Comparison of ENCODE assay signal across 2 cellular contexts in the genomic region with DNA sequence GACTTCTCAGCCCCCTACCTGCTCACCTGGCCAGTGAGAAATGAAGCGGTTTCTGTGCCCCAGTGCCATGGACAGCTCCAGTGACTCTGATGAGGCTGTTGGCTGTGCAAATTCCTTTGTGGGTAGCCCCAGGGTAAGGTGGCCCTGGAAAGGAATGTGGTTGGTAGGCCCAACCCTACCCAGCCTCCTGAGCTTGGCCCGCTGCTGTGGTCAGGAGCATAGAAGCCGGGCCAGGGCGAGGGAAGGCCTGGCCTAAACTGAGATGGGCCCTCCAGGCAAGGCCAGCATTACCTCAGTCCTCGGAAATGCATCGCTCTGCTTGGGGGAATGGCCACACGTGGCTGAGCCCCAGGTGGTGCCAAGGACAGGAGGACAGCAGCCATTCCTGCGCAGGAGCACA.
TF ChIP-seq lines count a peak whose summit lies in the region.

No MANE protein-coding gene starts in this region.

TF ChIP-seq in SK-N-SH, 30 proteins besides CTCF, POLR2A, EP300 and RAD21 (continued from another document):
- peak; percentile 63; the same call in 1 of the 2 replicates for TF ChIP-seq REST (IDR thresholded peaks at IDR 0.05; ENCODE audit: low read depth, low read length)

TF ChIP-seq in SK-N-SH treated with all-trans-retinoic acid at 6 μM for 48 hours, 23 proteins besides CTCF, POLR2A, EP300 and RAD21 (continued from another document):
- TF ChIP-seq, protein P1, sequence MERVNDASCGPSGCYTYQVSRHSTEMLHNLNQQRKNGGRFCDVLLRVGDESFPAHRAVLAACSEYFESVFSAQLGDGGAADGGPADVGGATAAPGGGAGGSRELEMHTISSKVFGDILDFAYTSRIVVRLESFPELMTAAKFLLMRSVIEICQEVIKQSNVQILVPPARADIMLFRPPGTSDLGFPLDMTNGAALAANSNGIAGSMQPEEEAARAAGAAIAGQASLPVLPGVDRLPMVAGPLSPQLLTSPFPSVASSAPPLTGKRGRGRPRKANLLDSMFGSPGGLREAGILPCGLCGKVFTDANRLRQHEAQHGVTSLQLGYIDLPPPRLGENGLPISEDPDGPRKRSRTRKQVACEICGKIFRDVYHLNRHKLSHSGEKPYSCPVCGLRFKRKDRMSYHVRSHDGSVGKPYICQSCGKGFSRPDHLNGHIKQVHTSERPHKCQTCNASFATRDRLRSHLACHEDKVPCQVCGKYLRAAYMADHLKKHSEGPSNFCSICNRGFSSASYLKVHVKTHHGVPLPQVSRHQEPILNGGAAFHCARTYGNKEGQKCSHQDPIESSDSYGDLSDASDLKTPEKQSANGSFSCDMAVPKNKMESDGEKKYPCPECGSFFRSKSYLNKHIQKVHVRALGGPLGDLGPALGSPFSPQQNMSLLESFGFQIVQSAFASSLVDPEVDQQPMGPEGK (CRISPR knock-in tag; IDR thresholded peaks at IDR 0.05; ENCODE audit: borderline replicate concordance) = no peak
- TF ChIP-seq ESRRG (CRISPR knock-in tag; IDR thresholded peaks at IDR 0.05) (no peak), GLIS3 (CRISPR knock-in tag; IDR thresholded peaks at IDR 0.05) (no peak), ISL1 (CRISPR knock-in tag; IDR thresholded peaks at IDR 0.05) (no peak)
